8 cellular contexts compared by ENCODE assay signal in genomic region chr22:49961601-49962011, GRCh38. TPM values are rescaled to one million over a fixed set of nuclear protein-coding genes. Genes with fewer than 3 reads are reported as not detected.
DNase-seq lines count a peak whose midpoint lies in the region; ATAC-seq and TF ChIP-seq lines count a peak whose summit lies in the region.

No MANE protein-coding gene starts in this region.

- peaks cover 12% of the 10 kb centered on the region for H3K4me1 ChIP-seq in rectal smooth muscle tissue (ENCODE audit: control insufficient read depth, insufficient read depth, low read length)

- H3K4me3 ChIP-seq in GM12865 (ENCODE audit: low read depth, low read length) = peak overlapping the region; percentile 92
- H3K4me3 ChIP-seq in fibroblast of the aortic adventitia (ENCODE audit: low read depth, low read length) = peak overlapping the region; percentile 84
- peak overlapping the region; percentile 86 for H3K4me3 ChIP-seq in rectal smooth muscle tissue (ENCODE audit: low read length)

- H3K27ac ChIP-seq in rectal smooth muscle tissue (ENCODE audit: low read depth, low read length) = peak overlapping the region; percentile 73

- H3K4me3 Mint-ChIP-seq in T-helper 2 cell treated with Interferon-gamma antibody and Interleukin-4, amounts not matched to agents 5 μg/mL and 100 μg/mL, for 36 hours = peak overlapping the region; percentile 85

- H3K27me3 ChIP-seq in rectal smooth muscle tissue (ENCODE audit: control insufficient read depth, insufficient read depth, low read length) = no peaks in the 10 kb centered on the region

- H3K36me3 Mint-ChIP-seq in T-helper 2 cell treated with Interferon-gamma antibody and Interleukin-4, amounts not matched to agents 5 μg/mL and 100 μg/mL, for 36 hours (ENCODE audit: low read depth) = peaks cover 25% of the 10 kb centered on the region

- H3K9ac ChIP-seq in rectal smooth muscle tissue (ENCODE audit: low read length) = peak overlapping the region; percentile 87

- no peaks in the 10 kb centered on the region for H3K9me3 Mint-ChIP-seq in T-helper 2 cell treated with Interferon-gamma antibody and Interleukin-4, amounts not matched to agents 5 μg/mL and 100 μg/mL, for 36 hours

- TF ChIP-seq CTCF in GM12865 (IDR thresholded peaks at IDR 0.05; ENCODE audit: insufficient read depth, low read depth, low read length, missing control alignments) (no peak), fibroblast of the aortic adventitia (IDR thresholded peaks at IDR 0.05; ENCODE audit: insufficient read depth, low read length) (no peak)

- DNase-seq in GM12865 (ENCODE audit: low read depth) (no peak), fibroblast of the aortic adventitia (ENCODE audit: low read depth) (peak; percentile 33), DMS114 treated with DMSO at 0.1 percent for 48 hours (lab: John Stamatoyannopoulos, UW; ENCODE audit: unreplicated experiment) (no peak), DMS53 (lab: John Stamatoyannopoulos, UW) (no peak)
- DNase-seq in T-helper 2 cell treated with Interferon-gamma antibody and Interleukin-4, amounts not matched to agents 5 μg/mL and 100 μg/mL, for 36 hours (ENCODE audit: low spot score) = no peak

- no peaks in the 10 kb centered on the region for H3K27me3 Mint-ChIP-seq in T-helper 2 cell treated with Interferon-gamma antibody and Interleukin-4, amounts not matched to agents 5 μg/mL and 100 μg/mL, for 36 hours (ENCODE audit: low read depth)

- H3K27ac Mint-ChIP-seq in T-helper 2 cell treated with Interferon-gamma antibody and Interleukin-4, amounts not matched to agents 5 μg/mL and 100 μg/mL, for 36 hours = peak overlapping the region; percentile 85

- ATAC-seq in GM21360 (IDR thresholded peaks at IDR 0.05; ENCODE audit: unreplicated experiment) = no peak
- no peak for ATAC-seq in HG03280 (IDR thresholded peaks at IDR 0.05; ENCODE audit: unreplicated experiment)

- H3K4me1 Mint-ChIP-seq in T-helper 2 cell treated with Interferon-gamma antibody and Interleukin-4, amounts not matched to agents 5 μg/mL and 100 μg/mL, for 36 hours (ENCODE audit: low read depth) = peaks cover 12% of the 10 kb centered on the region

- H3K36me3 ChIP-seq in rectal smooth muscle tissue (ENCODE audit: control insufficient read depth, insufficient read depth, low read length) = peaks cover 9% of the 10 kb centered on the region

RNA-seq across cellular contexts. Expression of gene PIM3, which starts 1.0 kb away (rescaled TPM):
- 14.1 and 15.2 TPM in 2 replicates for total RNA-seq in fibroblast of the aortic adventitia (ENCODE audit: low replicate concordance)

RNA-seq across cellular contexts. Expression of gene CRELD2, which starts 43.2 kb away (rescaled TPM):
- total RNA-seq in fibroblast of the aortic adventitia (ENCODE audit: low replicate concordance) = 34.0 and 69.4 TPM in 2 replicates

RNA-seq across cellular contexts. Expression of gene ALG12, which starts 43.4 kb away (rescaled TPM):
- total RNA-seq in fibroblast of the aortic adventitia (ENCODE audit: low replicate concordance) = 8.3 and 19.9 TPM in 2 replicates

RNA-seq across cellular contexts. Expression of gene IL17REL, which starts 51.0 kb away (rescaled TPM):
- total RNA-seq in fibroblast of the aortic adventitia (ENCODE audit: low replicate concordance) = not detected in 2 replicates
